In the genomic region with DNA sequence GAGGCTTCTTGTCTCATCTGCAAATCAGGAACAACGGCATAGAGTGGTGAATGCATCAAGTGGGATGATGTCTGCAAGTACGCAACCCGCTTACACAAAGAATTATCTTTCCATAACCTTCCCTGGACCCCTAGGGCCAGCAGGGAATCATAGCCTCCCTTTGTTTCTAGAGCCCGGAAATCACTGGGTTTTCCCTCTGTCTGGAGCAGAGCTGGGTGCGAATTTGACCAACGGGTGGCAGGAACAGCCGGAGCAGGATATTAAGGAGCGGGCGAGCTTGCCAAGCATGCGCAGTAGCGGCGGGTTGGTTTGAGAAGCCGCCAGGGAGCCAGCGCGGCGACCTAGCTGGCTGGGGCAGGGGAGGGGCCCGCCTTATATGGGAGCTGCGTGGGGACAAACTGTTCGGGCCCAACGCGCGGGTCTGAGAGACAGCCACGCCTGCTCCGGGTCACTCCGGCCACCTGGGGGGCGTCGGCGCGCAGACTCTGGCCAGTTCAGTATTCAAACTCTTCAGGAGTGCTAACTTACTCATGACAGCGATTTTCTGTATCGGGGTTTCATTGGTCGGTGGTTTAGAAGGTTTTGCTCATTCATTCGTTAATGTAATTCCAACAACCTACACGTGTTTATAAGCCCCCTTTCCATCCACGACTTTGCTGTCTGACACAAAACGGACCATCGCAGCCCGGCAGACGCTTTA, we compare ENCODE assay signal across 8 cellular contexts. TPM values are rescaled to one million over a fixed set of nuclear protein-coding genes. Genes with fewer than 3 reads are reported as not detected.
DNase-seq lines count a peak whose midpoint lies in the region; ATAC-seq and TF ChIP-seq lines count a peak whose summit lies in the region.

No MANE protein-coding gene starts in this region.

- H3K9ac ChIP-seq in endodermal cell (ENCODE audit: extremely low read depth, low read length, poor library complexity, severe bottlenecking) = no peak overlapping the region

- H3K9me3 Mint-ChIP-seq in activated CD8-positive, alpha-beta memory T cell treated with anti-CD3 and anti-CD28 coated beads, Interleukin-2, amount 10 ng/mL, durations not matched to agents 7 days and 5 days (ENCODE audit: low read depth) = no peaks in the 10 kb centered on the region
- H3K9me3 Mint-ChIP-seq in endodermal cell = peaks cover 2% of the 10 kb centered on the region

- no peaks in the 10 kb centered on the region for H3K36me3 ChIP-seq in endodermal cell (ENCODE audit: control insufficient read depth, insufficient read depth, low read length)

- H3K4me1 ChIP-seq in endodermal cell (ENCODE audit: control insufficient read depth, insufficient read depth, low read length) = no peaks in the 10 kb centered on the region

- peaks cover 8% of the 10 kb centered on the region for H3K27me3 Mint-ChIP-seq in activated CD8-positive, alpha-beta memory T cell treated with anti-CD3 and anti-CD28 coated beads, Interleukin-2, amount 10 ng/mL, durations not matched to agents 7 days and 5 days
- H3K27me3 Mint-ChIP-seq in endodermal cell (ENCODE audit: insufficient read depth) = no peaks in the 10 kb centered on the region

- CTCF ChIA-PET in activated CD8-positive, alpha-beta memory T cell treated with anti-CD3 and anti-CD28 coated beads, Interleukin-2, amount 10 ng/mL, durations not matched to agents 7 days and 5 days (lab: Charles Lee) = interaction anchor here (0.8 kb wide), 1 partner anchor 229 kb away, joined by 3 read pairs; no protein-coding TSS in a partner anchor

- peak overlapping the region; percentile 82 for H3K4me3 ChIP-seq in endodermal cell (ENCODE audit: low read length)

- peak overlapping the region; percentile 72 for H3K4me3 Mint-ChIP-seq in activated CD8-positive, alpha-beta memory T cell treated with anti-CD3 and anti-CD28 coated beads, Interleukin-2, amount 10 ng/mL, durations not matched to agents 7 days and 5 days
- peak overlapping the region; percentile 66 for H3K4me3 Mint-ChIP-seq in endodermal cell

- peak overlapping the region; percentile 65 for H3K27ac Mint-ChIP-seq in activated CD8-positive, alpha-beta memory T cell treated with anti-CD3 and anti-CD28 coated beads, Interleukin-2, amount 10 ng/mL, durations not matched to agents 7 days and 5 days
- peak overlapping the region; percentile 92 for H3K27ac Mint-ChIP-seq in endodermal cell

- 2 to 11% methylated on average over 12 to 38 of the region's 39 CpGs for WGBS in endodermal cell (ENCODE audit: insufficient coverage in 1 of 2, insufficient read length in 1 of 2), 2 experiments

- no peak overlapping the region for H3K27ac ChIP-seq in endodermal cell (ENCODE audit: low read depth, low read length)

- TF ChIP-seq CTCF in endodermal cell (conservative IDR thresholded peaks at IDR 0.05) = no peak

- no peaks in the 10 kb centered on the region for H3K36me3 Mint-ChIP-seq in activated CD8-positive, alpha-beta memory T cell treated with anti-CD3 and anti-CD28 coated beads, Interleukin-2, amount 10 ng/mL, durations not matched to agents 7 days and 5 days
- H3K36me3 Mint-ChIP-seq in endodermal cell (ENCODE audit: low read depth) = no peaks in the 10 kb centered on the region

- in situ Hi-C loops in ACHN (cut with HindIII; ENCODE audit: low pct_ligation_motif_present, low pct_unique_long_range_greater_than_20kb, low sequenced_read_pairs) = no loop called here

- H3K27me3 ChIP-seq in endodermal cell (ENCODE audit: control insufficient read depth, insufficient read depth, low read length, poor library complexity, severe bottlenecking) = no peaks in the 10 kb centered on the region

- DNase-seq in ACHN = peak; percentile 67
- DNase-seq in NCI-H82 treated with DMSO at 0.1 percent for 48 hours (lab: John Stamatoyannopoulos, UW; ENCODE audit: unreplicated experiment) = peak; percentile 64
- peak; percentile 82 for DNase-seq in activated CD8-positive, alpha-beta memory T cell treated with anti-CD3 and anti-CD28 coated beads, Interleukin-2, amount 10 ng/mL, durations not matched to agents 7 days and 5 days
- peak; percentile 95 for DNase-seq in endodermal cell
- peak; percentile 96 for DNase-seq in mesenteric fat pad (ENCODE audit: low spot score)
- peak; percentile 52 for DNase-seq in stimulated activated CD8-positive, alpha-beta memory T cell treated with anti-CD3 and anti-CD28 coated beads, Interleukin-12 subunit alpha, Interleukin-12 subunit beta, amount 100 ng/mL, for 1 hour (ENCODE audit: low read depth)

- peaks cover 22% of the 10 kb centered on the region for H3K4me1 Mint-ChIP-seq in activated CD8-positive, alpha-beta memory T cell treated with anti-CD3 and anti-CD28 coated beads, Interleukin-2, amount 10 ng/mL, durations not matched to agents 7 days and 5 days
- H3K4me1 Mint-ChIP-seq in endodermal cell = peaks cover 34% of the 10 kb centered on the region

- ATAC-seq in GM18870 (IDR thresholded peaks at IDR 0.05; ENCODE audit: unreplicated experiment) (peak; percentile 66), HG03103 (IDR thresholded peaks at IDR 0.05; ENCODE audit: low read depth, unreplicated experiment) (peak; percentile 68)
- peak; percentile 80 for ATAC-seq in activated CD8-positive, alpha-beta memory T cell treated with anti-CD3 and anti-CD28 coated beads, Interleukin-2, amount 10 ng/mL, durations not matched to agents 7 days and 5 days

- no peaks in the 10 kb centered on the region for H3K9me3 ChIP-seq in endodermal cell (ENCODE audit: control insufficient read depth, low read length)

RNA-seq across cellular contexts. Expression of a gene that starts 1.6 kb away (rescaled TPM):
- 1 to 10 TPM; 3.0 to 4.1 TPM for total RNA-seq in activated CD8-positive, alpha-beta memory T cell treated with anti-CD3 and anti-CD28 coated beads, Interleukin-2, amount 10 ng/mL, durations not matched to agents 7 days and 5 days
- 10 to 100 TPM; 17.3 to 18.8 TPM for total RNA-seq in endodermal cell
- polyA plus RNA-seq in endodermal cell (2013, experiment 1 of 2) = 8.3 TPM
- polyA plus RNA-seq in endodermal cell (2013, experiment 2 of 2) = 7.5 TPM
- total RNA-seq in mesenteric fat pad = 19.7 TPM
